In genomic region chr20:59857951-59858350, GRCh38 we compare ENCODE assay signal across 35 cellular contexts.
"Had no signal": no experiment of that assay in that cellular context is flagged by ENCODE, and none has a peak within 500 bp of the region (broad histone marks: within the 10 kb centered on the region; RNA-seq: fewer than 3 reads in every experiment).

No MANE protein-coding gene starts in this region.

- DNase-seq: Karpas-422, Kasumi-1, KG1, MG63, MM.1S, MV-4-11, NCI-H1048, NCI-H1092, NCI-H1092 treated with DMSO at 0.1 percent for 48 hours, NCI-H1105, NCI-H1105 treated with DMSO at 0.1 percent for 48 hours, NCI-H1417, NCI-H1417 treated with DMSO at 0.1 percent for 48 hours, NCI-H1436, NCI-H1436 treated with DMSO at 0.1 percent for 48 hours, NCI-H146, NCI-H1694, NCI-H1694 treated with DMSO at 0.1 percent for 48 hours, NCI-H187, NCI-H187 treated with DMSO at 0.1 percent for 48 hours, NCI-H1930, NCI-H2029, NCI-H2029 treated with DMSO at 0.1 percent for 48 hours, NCI-H2081, NCI-H2081 treated with DMSO at 0.1 percent for 48 hours, NCI-H2107, NCI-H2171, NCI-H2171 treated with DMSO at 0.1 percent for 48 hours, NCI-H2227 treated with DMSO at 0.1 percent for 48 hours, NCI-H226, NCI-H345, NCI-H446, NCI-H446 treated with DMSO at 0.1 percent for 48 hours, NCI-H510A had no signal

- H3K27ac ChIP-seq: KMS-11 had no signal

- H3K4me3 ChIP-seq: MG63 had no signal

- H3K27me3 ChIP-seq: MG63 had no signal

- H3K4me2 ChIP-seq: KMS-11 had no signal

- H3K36me3 ChIP-seq: MG63 had no signal

- H3K9ac ChIP-seq: KMS-11 had no signal
